ENCODE assay signal across 13 cellular contexts in the genomic region with DNA sequence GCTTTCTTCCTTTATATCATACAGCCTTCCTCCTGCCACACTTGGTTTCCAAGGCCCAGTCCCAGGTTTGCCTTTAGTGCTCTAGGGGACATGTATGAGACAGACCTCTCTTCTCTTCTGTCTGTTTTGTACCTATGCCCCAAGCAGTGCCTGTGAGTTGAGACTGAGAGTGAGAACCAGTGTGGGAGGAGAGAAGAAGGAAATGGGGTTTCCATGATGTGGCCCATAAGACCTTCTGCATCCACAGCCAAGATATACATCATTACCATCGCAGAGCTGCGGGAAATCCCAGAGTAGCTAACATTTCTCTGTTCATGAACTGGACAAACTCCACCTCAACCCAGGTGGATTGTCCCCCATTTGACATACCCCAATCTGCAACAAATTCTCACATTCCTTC. TPM values are rescaled to one million over a fixed set of nuclear protein-coding genes. Genes with fewer than 3 reads are reported as not detected.
DNase-seq lines count a peak whose midpoint lies in the region; ATAC-seq and TF ChIP-seq lines count a peak whose summit lies in the region.
"Had no signal": no experiment of that assay in that cellular context is flagged by ENCODE, and none has a peak within 500 bp of the region (broad histone marks: within the 10 kb centered on the region; RNA-seq: fewer than 3 reads in every experiment).

No MANE protein-coding gene starts in this region.

- peak; percentile 26 for ATAC-seq in GM18519 (IDR thresholded peaks at IDR 0.05; ENCODE audit: low FRiP score, unreplicated experiment)
- ATAC-seq in upper lobe of left lung (ENCODE audit: low FRiP score in 2 of 2), result no peak
- no peak for ATAC-seq in HG03521 (IDR thresholded peaks at IDR 0.05; ENCODE audit: unreplicated experiment)

- H3K27me3 ChIP-seq in upper lobe of left lung, result no peaks in the 10 kb centered on the region

- H3K4me1 ChIP-seq in upper lobe of left lung, result peaks cover 0 to 7% (median 2%) of the 10 kb centered on the region in 4 donors
- H3K4me1 ChIP-seq: Caco-2 had no signal

- no peak for TF ChIP-seq POLR2A in upper lobe of left lung (IDR thresholded peaks at IDR 0.05)

- no peak overlapping the region for H3K4me3 ChIP-seq in upper lobe of left lung

- peak overlapping the region; percentile 94 for H3K27ac ChIP-seq in KOPT-K1 (ENCODE audit: low read depth, low read length, poor library complexity, severe bottlenecking)
- H3K27ac ChIP-seq in upper lobe of left lung, result no peak overlapping the region

- TF ChIP-seq EP300 in upper lobe of left lung (IDR thresholded peaks at IDR 0.05), result no peak

- H3K9me3 ChIP-seq in KOPT-K1 (ENCODE audit: insufficient read depth, low read length, poor library complexity, severe bottlenecking), result no peaks in the 10 kb centered on the region
- no peaks in the 10 kb centered on the region for H3K9me3 ChIP-seq in upper lobe of left lung
- H3K9me3 ChIP-seq: Caco-2 had no signal

- no peak for TF ChIP-seq CTCF in upper lobe of left lung (IDR thresholded peaks at IDR 0.05)

- 85 to 93% methylated on average over 2 of the region's 2 CpGs for WGBS in upper lobe of left lung, 2 donors

- intact Hi-C loops in cardiac septum (cut with DNase I), result no loop called here

- peaks cover 49% of the 10 kb centered on the region for H3K36me3 ChIP-seq in KOPT-K1 (ENCODE audit: insufficient read depth, low read length)
- no peaks in the 10 kb centered on the region for H3K36me3 ChIP-seq in upper lobe of left lung

- peak; percentile 31 for DNase-seq in activated T-helper 9 cell treated with anti-CD3 and anti-CD28 coated beads, Interleukin-2, amount 50 U/mL, for 16 hours (ENCODE audit: low read depth)
- DNase-seq in stimulated activated CD4-positive, alpha-beta T cell treated with anti-CD3 and anti-CD28 coated beads, TNF-alpha, amount 100 ng/mL, for 4 hours (ENCODE audit: low read depth in 3 of 3), result peak in 2 of 3 experiments; percentile 24 to 30
- no peak for DNase-seq in cardiac septum (ENCODE audit: low spot score)
- DNase-seq in upper lobe of left lung, result no peak
- no peak for DNase-seq in NCI-H1694 (lab: John Stamatoyannopoulos, UW)
- DNase-seq: activated B cell treated with CpG ODN at 0.5 μM for 24 hours, Caco-2, NCI-H510A, SHP77 treated with DMSO at 0.1 percent for 48 hours had no signal

RNA-seq across cellular contexts. Expression of a gene that starts 2.8 kb away (rescaled TPM):
- total RNA-seq in cardiac septum (0.65 TPM), upper lobe of left lung (10 to 100 TPM in 1 of 6 donors, 1 to 10 TPM in 5; 2.7 to 10.5 (median 4.3) TPM)
- total RNA-seq: Caco-2 had no signal

RNA-seq across cellular contexts. Expression of a gene that starts 38.0 kb away (rescaled TPM):
- total RNA-seq in cardiac septum, result not detected
- total RNA-seq in upper lobe of left lung, result not detected
- total RNA-seq: activated B cell treated with CpG ODN at 0.5 μM for 24 hours, Caco-2, M059J had no signal

Comparison
In these comparisons a context has a peak if more than half of its experiments do, and no peak if none do; other contexts are left out.
1. DNase-seq: peak in activated T-helper 9 cell treated with anti-CD3 and anti-CD28 coated beads, Interleukin-2, amount 50 U/mL, for 16 hours (single experiment) and stimulated activated CD4-positive, alpha-beta T cell treated with anti-CD3 and anti-CD28 coated beads, TNF-alpha, amount 100 ng/mL, for 4 hours (2 of 3); none in cardiac septum (single experiment), upper lobe of left lung (0 of 2) and NCI-H1694 (single experiment).